8 cellular contexts compared by ENCODE assay signal in genomic region chr18:22846088-22846683, GRCh38.
DNase-seq lines count a peak whose midpoint lies in the region; ATAC-seq and TF ChIP-seq lines count a peak whose summit lies in the region.

No MANE protein-coding gene starts in this region.

- intact Hi-C loops in prostate gland (cut with DNase I) = no loop called here

- H3K27ac ChIP-seq in endodermal cell (ENCODE audit: low read depth, low read length) (no peak overlapping the region), prostate gland (no peak overlapping the region)

- DNase-seq in GM12864 (ENCODE audit: low read depth) (no peak), NCI-H524 treated with DMSO at 0.1 percent for 48 hours (lab: John Stamatoyannopoulos, UW) (peak; percentile 30), endodermal cell (no peak), prostate gland (ENCODE audit: low spot score) (peak; percentile 20)
- DNase-seq in activated T-cell treated with anti-CD3 and anti-CD28 coated beads, Interleukin-2, amount 50 U/mL, for 48 hours = no peak

- no peak overlapping the region for H3K4me3 ChIP-seq in GM12864 (ENCODE audit: low read depth, low read length)
- no peak overlapping the region for H3K4me3 ChIP-seq in endodermal cell (ENCODE audit: low read length)
- no peak overlapping the region for H3K4me3 ChIP-seq in prostate gland

- H3K27ac Mint-ChIP-seq in endodermal cell = no peak overlapping the region

- peaks cover 22% of the 10 kb centered on the region for H3K4me1 Mint-ChIP-seq in endodermal cell

- H3K9me3 ChIP-seq in endodermal cell (ENCODE audit: control insufficient read depth, low read length) (no peaks in the 10 kb centered on the region), prostate gland (no peaks in the 10 kb centered on the region)

- no peaks in the 10 kb centered on the region for H3K36me3 Mint-ChIP-seq in endodermal cell (ENCODE audit: low read depth)

- H3K27me3 ChIP-seq in endodermal cell (ENCODE audit: control insufficient read depth, insufficient read depth, low read length, poor library complexity, severe bottlenecking) (no peaks in the 10 kb centered on the region), prostate gland (replicated peaks; ENCODE audit: insufficient read depth) (no peaks in the 10 kb centered on the region)

- H3K4me1 ChIP-seq in endodermal cell (ENCODE audit: control insufficient read depth, insufficient read depth, low read length) = no peaks in the 10 kb centered on the region
- H3K4me1 ChIP-seq in prostate gland (replicated peaks) = no peaks in the 10 kb centered on the region

- no peak overlapping the region for H3K9ac ChIP-seq in endodermal cell (ENCODE audit: extremely low read depth, low read length, poor library complexity, severe bottlenecking)

- peak; percentile 24 for TF ChIP-seq CTCF in GM12864 (IDR thresholded peaks at IDR 0.05; ENCODE audit: low read depth, low read length, missing control alignments)
- TF ChIP-seq CTCF in endodermal cell (conservative IDR thresholded peaks at IDR 0.05) = peak; percentile 59
- peak in 3 of 4 experiments; percentile 22 to 65 (median 42) for TF ChIP-seq CTCF in prostate gland (IDR thresholded peaks at IDR 0.05)

- H3K9me3 Mint-ChIP-seq in endodermal cell = no peaks in the 10 kb centered on the region

- ATAC-seq in HG03432 (IDR thresholded peaks at IDR 0.05; ENCODE audit: unreplicated experiment) (no peak), HG03139 (IDR thresholded peaks at IDR 0.05; ENCODE audit: unreplicated experiment) (no peak), HG02870 (IDR thresholded peaks at IDR 0.05; ENCODE audit: unreplicated experiment) (no peak)

- 86 to 93% methylated on average over 3 to 6 of the region's 6 CpGs for WGBS in endodermal cell (ENCODE audit: insufficient coverage in 1 of 2, insufficient read length in 1 of 2), 2 experiments
- WGBS in prostate gland = 23% methylated on average over 6 of the region's 6 CpGs

- H3K4me3 Mint-ChIP-seq in endodermal cell = no peak overlapping the region

- no peaks in the 10 kb centered on the region for H3K27me3 Mint-ChIP-seq in endodermal cell (ENCODE audit: insufficient read depth)

- H3K36me3 ChIP-seq in endodermal cell (ENCODE audit: control insufficient read depth, insufficient read depth, low read length) (no peaks in the 10 kb centered on the region), prostate gland (no peaks in the 10 kb centered on the region)

- TF ChIP-seq POLR2A in prostate gland (IDR thresholded peaks at IDR 0.05) = no peak

Comparison
In these comparisons a context has a peak if more than half of its experiments do, and no peak if none do; other contexts are left out.
1. DNase-seq: peak in NCI-H524 treated with DMSO at 0.1 percent for 48 hours (single experiment) and prostate gland (single experiment); none in GM12864 (single experiment), endodermal cell (single experiment) and activated T-cell treated with anti-CD3 and anti-CD28 coated beads, Interleukin-2, amount 50 U/mL, for 48 hours (0 of 2).
2. Peak in every context shown above with its lines, with median percentiles within 50 percentile points of each other: CTCF ChIP-seq.